Comparison of ENCODE assay signal across 21 cellular contexts in the genomic region with DNA sequence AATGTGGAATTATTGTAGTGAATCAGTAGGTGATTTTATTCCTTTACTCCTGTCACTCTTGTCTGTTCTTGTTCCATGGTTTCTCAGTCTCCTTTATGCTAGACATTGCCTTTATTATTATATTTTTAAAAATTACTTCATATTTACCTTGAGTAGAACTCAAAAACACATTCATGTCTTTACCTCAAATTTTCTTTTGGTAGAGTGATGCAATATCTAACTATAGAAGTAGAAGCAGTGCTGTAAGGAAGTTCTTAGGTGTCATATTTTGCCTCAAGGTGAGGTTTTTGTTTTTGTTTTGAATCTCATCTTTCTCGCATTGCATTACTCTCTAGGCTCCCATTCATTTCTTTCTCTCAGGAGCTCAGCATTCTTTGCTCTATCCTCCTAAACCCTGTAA. TPM values are rescaled to one million over a fixed set of nuclear protein-coding genes. Genes with fewer than 3 reads are reported as not detected.
DNase-seq lines count a peak whose midpoint lies in the region; ATAC-seq, FAIRE-seq and TF ChIP-seq lines count a peak whose summit lies in the region.
"Had no signal": no experiment of that assay in that cellular context is flagged by ENCODE, and none has a peak within 500 bp of the region (broad histone marks: within the 10 kb centered on the region; RNA-seq: fewer than 3 reads in every experiment).

No MANE protein-coding gene starts in this region.

- no peak for TF ChIP-seq EP300 in K562 (IDR thresholded peaks at IDR 0.05; ENCODE audit: low read length)
- TF ChIP-seq EP300 in SK-N-SH (IDR thresholded peaks at IDR 0.05; ENCODE audit: borderline replicate concordance in 1 of 2, low read depth in 1 of 2, low read length in 1 of 2): no peak

- H3K79me2 ChIP-seq in K562 (ENCODE audit: control insufficient read depth, insufficient read depth, low read length) (peaks cover 97% of the 10 kb centered on the region), SK-N-SH (ENCODE audit: insufficient read depth) (peaks cover 97% of the 10 kb centered on the region)

- H3K36me3 ChIP-seq in K562 (ENCODE audit: control insufficient read depth, insufficient read depth, low read length) (peaks cover 28% of the 10 kb centered on the region; the same call in 2 of the 3 replicates), SK-N-SH (replicated peaks in 1 of 2; ENCODE audit: control insufficient read depth in 1 of 2, insufficient read depth in 2 of 2, low read length in 1 of 2) (no peaks in the 10 kb centered on the region)

- H3K9me1 ChIP-seq in K562 (ENCODE audit: control insufficient read depth, insufficient read depth, low read length): no peaks in the 10 kb centered on the region

- no peak for TF ChIP-seq RAD21 in K562 (CRISPR knock-in tag; conservative IDR thresholded peaks at IDR 0.05 in 1 of 2, IDR thresholded peaks at IDR 0.05 in 1 of 2)
- no peak for TF ChIP-seq RAD21 in SK-N-SH (IDR thresholded peaks at IDR 0.05; ENCODE audit: low read length)

- intact Hi-C loops in K562 (cut with micrococcal nuclease): no loop called here

- BruUV-seq in K562 (replicated peaks; lab: Mats Ljungman, UMichigan): no TSS peak

- FAIRE-seq in K562 (lab: Jason Lieb, UNC): no peak
- FAIRE-seq: A549, D721Med, G401.6, GM12891 had no signal

- H3K9me3 Mint-ChIP-seq in activated T-cell treated with anti-CD3 and anti-CD28 coated beads, Interleukin-2, amount 50 U/mL, for 72 hours: no peaks in the 10 kb centered on the region
- H3K9me3 Mint-ChIP-seq in WTC11: peaks cover 9% of the 10 kb centered on the region
- H3K9me3 Mint-ChIP-seq: CD4-positive, alpha-beta T cell; CD8-positive, alpha-beta T cell had no signal

- H3K27ac ChIP-seq in K562 (ENCODE audit: extremely low read depth, low read depth, low read length) (no peak overlapping the region), SK-N-SH (ENCODE audit: low read depth in 2 of 2, low read length in 1 of 2) (no peak overlapping the region)
- H3K27ac ChIP-seq: 22Rv1; A549; BLaER1 treated with 17β-estradiol and CSF1 and Interleukin-3, amounts not matched to agents 10 nM and 100 nM; C4-2B had no signal

- no peak for TF ChIP-seq POLR2A in K562 (conservative IDR thresholded peaks at IDR 0.05)

- H3K4me3 ChIP-seq in K562: no peak overlapping the region
- H3K4me3 ChIP-seq in SK-N-SH (ENCODE audit: low read depth in 2 of 2, low read length in 1 of 2): no peak overlapping the region
- H3K4me3 ChIP-seq: A549; BLaER1 treated with 17β-estradiol and CSF1 and Interleukin-3, amounts not matched to agents 10 nM and 100 nM had no signal

- H3K4me1 ChIP-seq in K562 (replicated peaks in 1 of 2; ENCODE audit: control insufficient read depth in 2 of 2, insufficient read depth in 2 of 2, low read length in 2 of 2) (peaks cover 14 to 25% of the 10 kb centered on the region in 2 experiments), SK-N-SH (ENCODE audit: control insufficient read depth in 1 of 2, insufficient read depth in 2 of 2, low read depth in 1 of 2, low read length in 1 of 2) (no peaks in the 10 kb centered on the region)
- H3K4me1 ChIP-seq: A549; BLaER1 treated with 17β-estradiol and CSF1 and Interleukin-3, amounts not matched to agents 10 nM and 100 nM had no signal

- ATAC-seq in activated T-cell treated with anti-CD3 and anti-CD28 coated beads, Interleukin-2, amount 50 U/mL, for 72 hours (replicated peaks in 1 of 2): no peak
- no peak for ATAC-seq in WTC11
- ATAC-seq in K562: no peak
- ATAC-seq: A549; CD8-positive, alpha-beta T cell had no signal

- WGBS in K562 (ENCODE audit: insufficient coverage, low coverage, missing lambda C conversion rate): 100% methylated on average over 1 of the region's 1 CpG
- 92% methylated on average over 1 of the region's 1 CpG for WGBS in SK-N-SH (ENCODE audit: low lambda C conversion rate)

- no peaks in the 10 kb centered on the region for H3K9me3 ChIP-seq in K562 (replicated peaks; ENCODE audit: control insufficient read depth, insufficient read depth, low read depth, low read length)
- no peaks in the 10 kb centered on the region for H3K9me3 ChIP-seq in SK-N-SH
- H3K9me3 ChIP-seq: A549; BLaER1 treated with 17β-estradiol and CSF1 and Interleukin-3, amounts not matched to agents 10 nM and 100 nM; Caco-2 had no signal

- in situ Hi-C loops in K562 (cut with MboI): no loop called here

- peaks cover 21% of the 10 kb centered on the region for H3K4me1 Mint-ChIP-seq in activated T-cell treated with anti-CD3 and anti-CD28 coated beads, Interleukin-2, amount 50 U/mL, for 72 hours (ENCODE audit: low read depth)
- H3K4me1 Mint-ChIP-seq in WTC11: peaks cover 2% of the 10 kb centered on the region; the same call in 1 of the 2 replicates

- H2AFZ ChIP-seq in K562 (ENCODE audit: low read depth, low read length) (no peak overlapping the region), SK-N-SH (ENCODE audit: low read depth) (no peak overlapping the region)

- no peaks in the 10 kb centered on the region for H3K9me2 ChIP-seq in SK-N-SH

- no peaks in the 10 kb centered on the region for H3F3A ChIP-seq in SK-N-SH (replicated peaks; ENCODE audit: insufficient read depth)

- DNase-seq in activated T-cell treated with anti-CD3 and anti-CD28 coated beads, Interleukin-2, amount 50 U/mL, for 72 hours: no peak
- no peak for DNase-seq in activated T-cell treated with anti-CD3 and anti-CD28 coated beads, Interleukin-2, amount 50 U/mL, for 48 hours
- DNase-seq in WTC11 (ENCODE audit: low spot score) (no peak), K562 (ENCODE audit: extremely low read depth in 1 of 4, low spot score in 3 of 4) (no peak), SK-N-SH (no peak), pons (ENCODE audit: low spot score) (no peak)
- DNase-seq: AML-193; Caco-2; Calu3; CD4-positive, alpha-beta T cell; CD8-positive, alpha-beta T cell; DMS79 treated with DMSO at 0.1 percent for 48 hours; GF-D8 had no signal

- peak overlapping the region; percentile 52 for H3K27ac Mint-ChIP-seq in activated T-cell treated with anti-CD3 and anti-CD28 coated beads, Interleukin-2, amount 50 U/mL, for 72 hours
- peak overlapping the region; percentile 70; the same call in 1 of the 2 replicates for H3K27ac Mint-ChIP-seq in WTC11
- H3K27ac Mint-ChIP-seq: B cell; CD4-positive, alpha-beta T cell; CD8-positive, alpha-beta T cell had no signal

- H3K4me2 ChIP-seq in K562 (ENCODE audit: insufficient read depth, low read length): no peak overlapping the region
- no peak overlapping the region for H3K4me2 ChIP-seq in SK-N-SH
- H3K4me2 ChIP-seq: A549; BLaER1 treated with 17β-estradiol and CSF1 and Interleukin-3, amounts not matched to agents 10 nM and 100 nM had no signal

- no peaks in the 10 kb centered on the region; a peak in 1 of 5 replicates for H3K27me3 ChIP-seq in K562 (ENCODE audit: control insufficient read depth in 2 of 2, insufficient read depth in 2 of 2, low read length in 2 of 2)
- no peaks in the 10 kb centered on the region for H3K27me3 ChIP-seq in SK-N-SH (ENCODE audit: insufficient read depth)
- H3K27me3 ChIP-seq: BLaER1 treated with 17β-estradiol and CSF1 and Interleukin-3, amounts not matched to agents 10 nM and 100 nM had no signal

- CTCF ChIA-PET in WTC11 (lab: Charles Lee) (interaction anchor here (1.1 kb wide), 1 partner anchor 19 kb away, joined by 3 read pairs; no protein-coding TSS in a partner anchor), K562 (lab: Yijun Ruan, JAX; ENCODE audit: low intra/inter-chr PET ratio) (no interaction called here), SK-N-SH (lab: Yijun Ruan, JAX) (interaction anchor here (0.7 to 1.2 kb wide), 3 partner anchors 17 to 36 kb away, joined by 3 to 5 read pairs (median 3); no protein-coding TSS in a partner anchor)

- TF ChIP-seq CTCF in WTC11 (IDR thresholded peaks at IDR 0.05) (no peak), K562 (IDR thresholded peaks at IDR 0.05 in 2 of 3, conservative IDR thresholded peaks at IDR 0.05 in 1 of 3; ENCODE audit: insufficient read depth in 2 of 3, low read depth in 1 of 3, low read length in 3 of 3) (no peak), SK-N-SH (IDR thresholded peaks at IDR 0.05) (no peak)

- POLR2A ChIA-PET in WTC11 (lab: Charles Lee) (no interaction called here), K562 (lab: Yijun Ruan, JAX) (interaction anchor here (0.6 to 2.5 kb wide), 4 partner anchors 9 to 69 kb away, joined by 3 to 7 read pairs (median 6); a partner anchor contains a TSS), SK-N-SH (lab: Yijun Ruan, JAX) (no interaction called here)

- H4K20me1 ChIP-seq in K562 (replicated peaks; ENCODE audit: control insufficient read depth, insufficient read depth, low read length) (no peaks in the 10 kb centered on the region), SK-N-SH (ENCODE audit: insufficient read depth) (0 out of 2 replicates have a peak, but pooled peaks cover 8% of the 10 kb centered on the region)

- H3K27me3 Mint-ChIP-seq in activated T-cell treated with anti-CD3 and anti-CD28 coated beads, Interleukin-2, amount 50 U/mL, for 72 hours (ENCODE audit: low read depth): no peaks in the 10 kb centered on the region
- H3K27me3 Mint-ChIP-seq in WTC11 (ENCODE audit: low read depth): no peaks in the 10 kb centered on the region
- H3K27me3 Mint-ChIP-seq: B cell; CD4-positive, alpha-beta T cell had no signal

- H3K9ac ChIP-seq in K562 (ENCODE audit: insufficient read depth in 1 of 2, low read depth in 2 of 2, low read length in 2 of 2) (no peak overlapping the region), SK-N-SH (no peak overlapping the region)
- H3K9ac ChIP-seq: BLaER1 treated with 17β-estradiol and CSF1 and Interleukin-3, amounts not matched to agents 10 nM and 100 nM had no signal

- H3K4me3 Mint-ChIP-seq in activated T-cell treated with anti-CD3 and anti-CD28 coated beads, Interleukin-2, amount 50 U/mL, for 72 hours: no peak overlapping the region
- H3K4me3 Mint-ChIP-seq in WTC11: no peak overlapping the region
- H3K4me3 Mint-ChIP-seq: B cell; CD4-positive, alpha-beta T cell; CD8-positive, alpha-beta T cell had no signal

- H3K36me3 Mint-ChIP-seq in activated T-cell treated with anti-CD3 and anti-CD28 coated beads, Interleukin-2, amount 50 U/mL, for 72 hours (ENCODE audit: insufficient read depth in 2 of 2): peaks cover 0 to 2% of the 10 kb centered on the region in 2 donors
- peaks cover 4% of the 10 kb centered on the region; the same call in 1 of the 2 replicates for H3K36me3 Mint-ChIP-seq in WTC11

RNA-seq across cellular contexts. Expression of a gene that starts 12.2 kb away (rescaled TPM):
- total RNA-seq in activated T-cell treated with anti-CD3 and anti-CD28 coated beads, Interleukin-2, amount 50 U/mL, for 72 hours: 10 to 100 TPM; 26.6 to 39.7 TPM
- total RNA-seq in WTC11 (2021): 52.6 to 61.9 TPM (median 60.0 TPM) in 3 replicates
- total RNA-seq in K562 (2011; cell fraction: chromatin; rRNA removed; ENCODE audit: low replicate concordance): 185 and 259 TPM in 2 replicates
- total RNA-seq in K562 (2011; cell fraction: nucleolus; rRNA removed): 33.7 and 40.3 TPM in 2 replicates
- total RNA-seq in K562 (2011; cell fraction: nucleoplasm; rRNA removed): 102 and 134 TPM in 2 replicates
- 44.6 and 57.7 TPM in 2 replicates for total RNA-seq in K562 (2014; rRNA removed)
- 94.0 and 105 TPM in 2 replicates for total RNA-seq in K562 (2014; rRNA removed; fragmentation: Illumina TruSeq; extraction: Trizol)
- total RNA-seq in K562 (2015; rRNA removed; fragmentation: Illumina TruSeq; extraction: Trizol): 66.9 and 70.9 TPM in 2 replicates
- 96.0 and 101 TPM in 2 replicates for total RNA-seq in K562 (2021)
- 71.6 and 85.9 TPM in 2 replicates for polyA plus RNA-seq in K562 (2011; rRNA removed)
- 46.8 and 52.7 TPM in 2 replicates for polyA plus RNA-seq in K562 (2011; cell fraction: cytosol; rRNA removed)
- 55.7 and 69.0 TPM in 2 replicates for polyA plus RNA-seq in K562 (2011; cell fraction: nucleus; rRNA removed)
- 29.9 and 34.4 TPM in 2 replicates for polyA plus RNA-seq in K562 (2012)
- polyA plus RNA-seq in K562 (2014; fragmentation: Illumina TruSeq; extraction: Trizol): 82.1 and 91.6 TPM in 2 replicates
- 10 to 100 TPM; 39.5 to 45.4 TPM for polyA plus RNA-seq in K562 (2014; fragmentation: Nextera tagmentation; extraction: Ambion mirVana)
- 35.4 and 38.7 TPM in 2 replicates for polyA plus RNA-seq in K562 (2014; rRNA removed)
- polyA minus RNA-seq in K562 (2011; rRNA and poly(A)+ RNA removed): 273 and 294 TPM in 2 replicates
- polyA minus RNA-seq in K562 (2011; cell fraction: cytosol; rRNA and poly(A)+ RNA removed): 64.4 and 95.9 TPM in 2 replicates
- polyA minus RNA-seq in K562 (2011; cell fraction: nucleus; rRNA and poly(A)+ RNA removed): 62.2 and 109 TPM in 2 replicates
- 8.1 and 13.3 TPM in 2 replicates for polyA plus RNA-seq in SK-N-SH (2012; rRNA removed)
- polyA plus RNA-seq in SK-N-SH (2012; cell fraction: cytosol; rRNA removed): 10.1 and 10.2 TPM in 2 replicates
- 11.1 and 17.0 TPM in 2 replicates for polyA plus RNA-seq in SK-N-SH (2012; cell fraction: nucleus; rRNA removed)

RNA-seq across cellular contexts. Expression of a gene that starts 21.1 kb away (rescaled TPM):
- 10 to 100 TPM; 35.3 to 42.0 TPM for total RNA-seq in activated T-cell treated with anti-CD3 and anti-CD28 coated beads, Interleukin-2, amount 50 U/mL, for 72 hours
- 30.3 to 33.9 TPM (median 31.1 TPM) in 3 replicates for total RNA-seq in WTC11 (2021)
- total RNA-seq in K562 (2011; cell fraction: chromatin; rRNA removed; ENCODE audit: low replicate concordance): 25.7 and 41.2 TPM in 2 replicates
- total RNA-seq in K562 (2011; cell fraction: nucleolus; rRNA removed): 17.6 and 19.8 TPM in 2 replicates
- total RNA-seq in K562 (2011; cell fraction: nucleoplasm; rRNA removed): 20.8 and 26.9 TPM in 2 replicates
- 66.8 and 117 TPM in 2 replicates for total RNA-seq in K562 (2014; rRNA removed)
- total RNA-seq in K562 (2014; rRNA removed; fragmentation: Illumina TruSeq; extraction: Trizol): 54.1 and 67.6 TPM in 2 replicates
- 47.2 and 48.5 TPM in 2 replicates for total RNA-seq in K562 (2015; rRNA removed; fragmentation: Illumina TruSeq; extraction: Trizol)
- total RNA-seq in K562 (2021): 64.3 and 64.5 TPM in 2 replicates
- polyA plus RNA-seq in K562 (2011; rRNA removed): 56.4 and 85.3 TPM in 2 replicates
- polyA plus RNA-seq in K562 (2011; cell fraction: cytosol; rRNA removed): 28.3 and 31.9 TPM in 2 replicates
- polyA plus RNA-seq in K562 (2011; cell fraction: nucleus; rRNA removed): 38.6 and 42.2 TPM in 2 replicates
- polyA plus RNA-seq in K562 (2012): 49.7 and 50.9 TPM in 2 replicates
- polyA plus RNA-seq in K562 (2014; fragmentation: Illumina TruSeq; extraction: Trizol): 54.9 and 59.1 TPM in 2 replicates
- polyA plus RNA-seq in K562 (2014; fragmentation: Nextera tagmentation; extraction: Ambion mirVana): 10 to 100 TPM; 28.9 to 39.9 TPM
- 53.3 and 73.8 TPM in 2 replicates for polyA plus RNA-seq in K562 (2014; rRNA removed)
- polyA minus RNA-seq in K562 (2011; rRNA and poly(A)+ RNA removed): 43.7 and 59.4 TPM in 2 replicates
- polyA minus RNA-seq in K562 (2011; cell fraction: cytosol; rRNA and poly(A)+ RNA removed): 13.9 and 21.2 TPM in 2 replicates
- polyA minus RNA-seq in K562 (2011; cell fraction: nucleus; rRNA and poly(A)+ RNA removed): 20.9 and 21.4 TPM in 2 replicates
- 29.5 and 37.2 TPM in 2 replicates for polyA plus RNA-seq in SK-N-SH (2012; rRNA removed)
- 39.1 and 43.3 TPM in 2 replicates for polyA plus RNA-seq in SK-N-SH (2012; cell fraction: cytosol; rRNA removed)
- polyA plus RNA-seq in SK-N-SH (2012; cell fraction: nucleus; rRNA removed): 14.6 and 24.4 TPM in 2 replicates
